ENCODE assay signal across 43 cellular contexts in genomic region chr11:59938132-59938531, GRCh38. TPM values are rescaled to one million over a fixed set of nuclear protein-coding genes. Genes with fewer than 3 reads are reported as not detected.
"Had no signal": no experiment of that assay in that cellular context is flagged by ENCODE, and none has a peak within 500 bp of the region (broad histone marks: within the 10 kb centered on the region; RNA-seq: fewer than 3 reads in every experiment).

A gene with protein sequence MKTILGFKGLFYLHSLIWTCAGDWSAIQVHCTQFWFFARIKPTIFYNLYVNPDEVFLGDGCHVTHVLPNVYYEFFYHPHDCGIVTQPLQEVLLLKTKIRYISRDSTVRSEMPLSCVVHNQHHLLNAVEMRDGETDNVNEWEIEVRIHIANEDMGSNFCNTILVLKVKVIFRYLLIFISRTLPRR (plus strand): TSS chr11:59938432. CDS start chr11:59938455, 23 bp downstream.

- H3K27me3 ChIP-seq: ascending aorta, body of pancreas, brain microvascular endothelial cell, breast epithelium, cardiac muscle cell had no signal

- H3K9me3 ChIP-seq: adrenal gland, ascending aorta, body of pancreas, breast epithelium had no signal

- H3K4me3 ChIP-seq: adrenal gland, ascending aorta, body of pancreas, breast epithelium, cardiac muscle cell had no signal

- H3K9me3 Mint-ChIP-seq: activated naive CD4-positive, alpha-beta T cell treated with anti-CD3 and anti-CD28 coated beads for 36 hours; activated naive CD4-positive, alpha-beta T cell treated with anti-CD3 and anti-CD28 coated beads, Interleukin-2, amount 10 ng/mL, durations not matched to agents 7 days and 5 days; activated naive CD4-positive, alpha-beta T cell treated with anti-CD3 and anti-CD28 coated beads, Interleukin-2, amount 50 U/mL, for 24 hours; activated naive CD4-positive, alpha-beta T cell treated with anti-CD3 and anti-CD28 coated beads, Interleukin-2, amount 50 U/mL, for 72 hours; activated naive CD8-positive, alpha-beta T cell treated with anti-CD3 and anti-CD28 coated beads for 36 hours; activated naive CD8-positive, alpha-beta T cell treated with anti-CD3 and anti-CD28 coated beads, Interleukin-2, amount 50 U/mL, for 24 hours; activated T-cell treated with anti-CD3 and anti-CD28 coated beads, Interleukin-2, amount 50 U/mL, for 4 hours; activated T-cell treated with anti-CD3 and anti-CD28 coated beads, Interleukin-2, amount 50 U/mL, for 72 hours; activated T-helper 1 cell treated with anti-CD3 and anti-CD28 coated beads, Interleukin-12 subunit alpha, Interleukin-12 subunit beta, Interleukin-2, Interleukin-4 antibody, amounts not matched to agents 30 ng/mL and 10 ng/mL and 1 ng/mL, durations not matched to agents 14 hours and 24 hours and 36 hours; activated T-helper 17 cell treated with anti-CD3 and anti-CD28 coated beads, Interleukin-2, amount 50 U/mL, for 72 hours; activated T-helper 2 cell treated with anti-CD3 and anti-CD28 coated beads, Interferon-gamma antibody, Interleukin-2, Interleukin-4, amounts not matched to agents 10 μg/mL and 5 μg/mL and 100 μg/mL, durations not matched to agents 14 hours and 24 hours and 36 hours; central memory CD8-positive, alpha-beta T cell had no signal

- H3K4me3 Mint-ChIP-seq: activated naive CD4-positive, alpha-beta T cell treated with anti-CD3 and anti-CD28 coated beads for 36 hours; activated naive CD4-positive, alpha-beta T cell treated with anti-CD3 and anti-CD28 coated beads, Interleukin-2, amount 10 ng/mL, durations not matched to agents 7 days and 5 days; activated naive CD4-positive, alpha-beta T cell treated with anti-CD3 and anti-CD28 coated beads, Interleukin-2, amount 50 U/mL, for 24 hours; activated naive CD8-positive, alpha-beta T cell; activated naive CD8-positive, alpha-beta T cell treated with anti-CD3 and anti-CD28 coated beads for 36 hours; activated naive CD8-positive, alpha-beta T cell treated with anti-CD3 and anti-CD28 coated beads, Interleukin-2, amount 10 ng/mL, durations not matched to agents 7 days and 5 days; activated naive CD8-positive, alpha-beta T cell treated with anti-CD3 and anti-CD28 coated beads, Interleukin-2, amount 50 U/mL, for 24 hours; activated T-cell treated with anti-CD3 and anti-CD28 coated beads, Interleukin-2, amount 50 U/mL, for 4 hours; activated T-cell treated with anti-CD3 and anti-CD28 coated beads, Interleukin-2, amount 50 U/mL, for 72 hours; activated T-helper 1 cell treated with anti-CD3 and anti-CD28 coated beads, Interleukin-12 subunit alpha, Interleukin-12 subunit beta, Interleukin-2, Interleukin-4 antibody, amounts not matched to agents 30 ng/mL and 10 ng/mL and 1 ng/mL, durations not matched to agents 14 hours and 24 hours and 36 hours; activated T-helper 17 cell treated with anti-CD3 and anti-CD28 coated beads, Interleukin-2, amount 50 U/mL, for 72 hours; brain; central memory CD8-positive, alpha-beta T cell had no signal

- H3K36me3 ChIP-seq: adrenal gland, ascending aorta, brain microvascular endothelial cell, breast epithelium, cardiac muscle cell had no signal

- H3K27me3 Mint-ChIP-seq: activated naive CD8-positive, alpha-beta T cell treated with anti-CD3 and anti-CD28 coated beads, Interleukin-2, amount 10 ng/mL, durations not matched to agents 7 days and 5 days had no signal

- FAIRE-seq: astrocyte, colon had no signal

- H3K4me1 Mint-ChIP-seq: activated naive CD4-positive, alpha-beta T cell treated with anti-CD3 and anti-CD28 coated beads, Interleukin-2, amount 10 ng/mL, durations not matched to agents 7 days and 5 days; activated naive CD4-positive, alpha-beta T cell treated with anti-CD3 and anti-CD28 coated beads, Interleukin-2, amount 50 U/mL, for 24 hours; activated naive CD8-positive, alpha-beta T cell treated with anti-CD3 and anti-CD28 coated beads for 36 hours; activated naive CD8-positive, alpha-beta T cell treated with anti-CD3 and anti-CD28 coated beads, Interleukin-2, amount 10 ng/mL, durations not matched to agents 7 days and 5 days; activated naive CD8-positive, alpha-beta T cell treated with anti-CD3 and anti-CD28 coated beads, Interleukin-2, amount 50 U/mL, for 24 hours; activated T-helper 17 cell treated with anti-CD3 and anti-CD28 coated beads, Interleukin-2, amount 50 U/mL, for 72 hours; brain; central memory CD8-positive, alpha-beta T cell had no signal

- H3K4me1 ChIP-seq: adrenal gland, ascending aorta, body of pancreas, breast epithelium had no signal

- DNase-seq: activated effector memory CD4-positive, alpha-beta T cell treated with anti-CD3 and anti-CD28 coated beads, Interleukin-2, amount 50 U/mL, for 16 hours; activated effector memory CD4-positive, alpha-beta T cell treated with Interleukin-2 at 50 U/mL for 16 hours; activated gamma-delta T cell; activated gamma-delta T cell treated with Interleukin-2 at 50 U/mL for 16 hours; activated naive CD4-positive, alpha-beta T cell; activated naive CD4-positive, alpha-beta T cell treated with anti-CD3 and anti-CD28 coated beads for 36 hours; activated naive CD4-positive, alpha-beta T cell treated with anti-CD3 and anti-CD28 coated beads, Interleukin-2, amount 10 ng/mL, durations not matched to agents 7 days and 5 days; activated naive CD4-positive, alpha-beta T cell treated with anti-CD3 and anti-CD28 coated beads, Interleukin-2, amount 50 U/mL, for 16 hours; activated naive CD4-positive, alpha-beta T cell treated with Interleukin-2 at 50 U/mL for 16 hours; activated naive CD8-positive, alpha-beta T cell treated with anti-CD3 and anti-CD28 coated beads for 36 hours; activated naive CD8-positive, alpha-beta T cell treated with anti-CD3 and anti-CD28 coated beads, Interleukin-2, amount 10 ng/mL, durations not matched to agents 7 days and 5 days; activated naive CD8-positive, alpha-beta T cell treated with anti-CD3 and anti-CD28 coated beads, Interleukin-2, amount 50 U/mL, for 24 hours; activated T-cell treated with anti-CD3 and anti-CD28 coated beads, Interleukin-2, amount 50 U/mL, for 4 hours; activated T-cell treated with anti-CD3 and anti-CD28 coated beads, Interleukin-2, amount 50 U/mL, for 48 hours; activated T-cell treated with anti-CD3 and anti-CD28 coated beads, Interleukin-2, amount 50 U/mL, for 72 hours; adrenal gland; amniotic stem cell; amygdala; anterior cingulate cortex; aorta; body of pancreas; brain microvascular endothelial cell; caudate nucleus; central memory CD4-positive, alpha-beta T cell; cerebellar nuclear complex had no signal

- H3K27ac ChIP-seq: adrenal gland, ascending aorta, body of pancreas, brain microvascular endothelial cell, breast epithelium, cardiac muscle cell had no signal

- H3K27ac Mint-ChIP-seq: activated naive CD4-positive, alpha-beta T cell treated with anti-CD3 and anti-CD28 coated beads for 36 hours; activated naive CD4-positive, alpha-beta T cell treated with anti-CD3 and anti-CD28 coated beads, Interleukin-2, amount 10 ng/mL, durations not matched to agents 7 days and 5 days; activated naive CD4-positive, alpha-beta T cell treated with anti-CD3 and anti-CD28 coated beads, Interleukin-2, amount 50 U/mL, for 24 hours; activated naive CD4-positive, alpha-beta T cell treated with anti-CD3 and anti-CD28 coated beads, Interleukin-2, amount 50 U/mL, for 72 hours; activated naive CD8-positive, alpha-beta T cell; activated naive CD8-positive, alpha-beta T cell treated with anti-CD3 and anti-CD28 coated beads for 36 hours; activated naive CD8-positive, alpha-beta T cell treated with anti-CD3 and anti-CD28 coated beads, Interleukin-2, amount 10 ng/mL, durations not matched to agents 7 days and 5 days; activated naive CD8-positive, alpha-beta T cell treated with anti-CD3 and anti-CD28 coated beads, Interleukin-2, amount 50 U/mL, for 24 hours; activated T-cell treated with anti-CD3 and anti-CD28 coated beads, Interleukin-2, amount 50 U/mL, for 72 hours; activated T-helper 1 cell treated with anti-CD3 and anti-CD28 coated beads, Interleukin-12 subunit alpha, Interleukin-12 subunit beta, Interleukin-2, Interleukin-4 antibody, amounts not matched to agents 30 ng/mL and 10 ng/mL and 1 ng/mL, durations not matched to agents 14 hours and 24 hours and 36 hours; activated T-helper 17 cell treated with anti-CD3 and anti-CD28 coated beads, Interleukin-2, amount 50 U/mL, for 72 hours; activated T-helper 2 cell treated with anti-CD3 and anti-CD28 coated beads, Interferon-gamma antibody, Interleukin-2, Interleukin-4, amounts not matched to agents 10 μg/mL and 5 μg/mL and 100 μg/mL, durations not matched to agents 14 hours and 24 hours and 36 hours had no signal

- H3K36me3 Mint-ChIP-seq: activated naive CD4-positive, alpha-beta T cell treated with anti-CD3 and anti-CD28 coated beads, Interleukin-2, amount 10 ng/mL, durations not matched to agents 7 days and 5 days; activated naive CD4-positive, alpha-beta T cell treated with anti-CD3 and anti-CD28 coated beads, Interleukin-2, amount 50 U/mL, for 24 hours; activated naive CD4-positive, alpha-beta T cell treated with anti-CD3 and anti-CD28 coated beads, Interleukin-2, amount 50 U/mL, for 72 hours; activated naive CD8-positive, alpha-beta T cell; activated naive CD8-positive, alpha-beta T cell treated with anti-CD3 and anti-CD28 coated beads for 36 hours; activated naive CD8-positive, alpha-beta T cell treated with anti-CD3 and anti-CD28 coated beads, Interleukin-2, amount 10 ng/mL, durations not matched to agents 7 days and 5 days; brain had no signal

- ATAC-seq: activated naive CD4-positive, alpha-beta T cell treated with anti-CD3 and anti-CD28 coated beads, Interleukin-2, amount 50 U/mL, for 72 hours; activated naive CD8-positive, alpha-beta T cell treated with anti-CD3 and anti-CD28 coated beads, Interleukin-2, amount 50 U/mL, for 24 hours; activated T-cell treated with anti-CD3 and anti-CD28 coated beads, Interleukin-2, amount 50 U/mL, for 4 hours; activated T-cell treated with anti-CD3 and anti-CD28 coated beads, Interleukin-2, amount 50 U/mL, for 72 hours; activated T-helper 17 cell treated with anti-CD3 and anti-CD28 coated beads, Interleukin-2, amount 50 U/mL, for 72 hours; body of pancreas had no signal

RNA-seq across cellular contexts. Expression of the gene that starts here (rescaled TPM):
- total RNA-seq: activated naive CD4-positive, alpha-beta T cell treated with anti-CD3 and anti-CD28 coated beads for 36 hours; activated naive CD4-positive, alpha-beta T cell treated with anti-CD3 and anti-CD28 coated beads, Interleukin-2, amount 50 U/mL, for 72 hours; activated naive CD8-positive, alpha-beta T cell treated with anti-CD3 and anti-CD28 coated beads for 36 hours; activated naive CD8-positive, alpha-beta T cell treated with anti-CD3 and anti-CD28 coated beads, Interleukin-2, amount 10 ng/mL, durations not matched to agents 7 days and 5 days; activated T-cell treated with anti-CD3 and anti-CD28 coated beads, Interleukin-2, amount 50 U/mL, for 4 hours; activated T-cell treated with anti-CD3 and anti-CD28 coated beads, Interleukin-2, amount 50 U/mL, for 72 hours; activated T-helper 1 cell treated with anti-CD3 and anti-CD28 coated beads, Interleukin-12 subunit alpha, Interleukin-12 subunit beta, Interleukin-2, Interleukin-4 antibody, amounts not matched to agents 30 ng/mL and 10 ng/mL and 1 ng/mL, durations not matched to agents 14 hours and 24 hours and 36 hours; activated T-helper 17 cell treated with anti-CD3 and anti-CD28 coated beads, Interleukin-2, amount 50 U/mL, for 72 hours; activated T-helper 2 cell treated with anti-CD3 and anti-CD28 coated beads, Interferon-gamma antibody, Interleukin-2, Interleukin-4, amounts not matched to agents 10 μg/mL and 5 μg/mL and 100 μg/mL, durations not matched to agents 14 hours and 24 hours and 36 hours; adrenal gland; aorta; ascending aorta; astrocyte; body of pancreas; breast epithelium; bronchial epithelial cell; cardiac septum; cerebellum; chondrocyte had no signal
- polyA plus RNA-seq: adipose tissue, adrenal gland, aorta had no signal
